8 cellular contexts compared by ENCODE assay signal in the genomic region with DNA sequence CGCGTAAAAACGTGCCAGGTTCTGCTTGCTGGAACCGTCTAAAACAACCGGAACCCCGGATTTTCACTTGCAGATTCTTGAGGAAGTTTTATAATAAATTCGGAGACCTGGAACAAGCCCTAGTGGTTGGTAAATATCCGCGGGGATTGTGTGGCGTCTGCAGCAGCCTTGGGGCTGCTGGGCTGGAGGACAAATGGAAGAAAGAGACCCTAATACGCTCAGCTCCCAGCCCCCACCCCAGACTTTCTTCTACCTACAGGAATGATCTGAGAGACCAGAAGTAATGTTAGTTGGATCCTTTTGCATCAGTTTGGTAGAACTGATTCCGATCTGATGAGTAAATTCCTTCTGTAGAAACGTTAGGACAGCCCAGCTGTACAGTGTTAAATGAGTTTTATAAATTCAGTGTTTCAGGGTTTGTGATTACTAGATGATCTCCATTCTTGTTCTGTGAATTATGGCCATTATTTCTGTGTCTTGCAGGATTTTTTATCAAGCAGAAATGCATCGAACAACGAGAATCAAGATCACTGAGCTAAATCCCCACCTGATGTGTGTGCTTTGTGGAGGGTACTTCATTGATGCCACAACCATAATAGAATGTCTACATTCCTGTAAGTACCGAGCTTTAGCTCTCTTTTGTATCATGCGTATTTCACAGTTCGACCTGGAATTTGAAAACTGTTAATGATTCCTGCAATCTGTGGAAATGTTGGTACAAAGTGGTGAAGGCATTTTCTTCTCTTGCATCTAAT. TPM values are rescaled to one million over a fixed set of nuclear protein-coding genes. Genes with fewer than 3 reads are reported as not detected.
DNase-seq lines count a peak whose midpoint lies in the region; ATAC-seq, FAIRE-seq and TF ChIP-seq lines count a peak whose summit lies in the region.

No MANE protein-coding gene starts in this region.

- CTCF ChIA-PET in activated CD8-positive, alpha-beta memory T cell treated with anti-CD3 and anti-CD28 coated beads, Interleukin-2, amount 10 ng/mL, durations not matched to agents 7 days and 5 days (lab: Charles Lee): interaction anchor here (0.8 kb wide), 1 partner anchor 10 kb away, joined by 4 read pairs; the partner anchor contains the start of gene COMMD3

- intact Hi-C loops in tibial artery (cut with DNase I; ENCODE audit: low total_unique reads): no loop called here

- peaks cover 39% of the 10 kb centered on the region for H3K4me1 Mint-ChIP-seq in activated CD8-positive, alpha-beta memory T cell treated with anti-CD3 and anti-CD28 coated beads, Interleukin-2, amount 10 ng/mL, durations not matched to agents 7 days and 5 days

- no peaks in the 10 kb centered on the region for H3K9me3 ChIP-seq in adipocyte (ENCODE audit: control insufficient read depth, low read length)
- no peaks in the 10 kb centered on the region for H3K9me3 ChIP-seq in liver (ENCODE audit: control insufficient read depth in 4 of 4, low read length in 3 of 4)
- no peaks in the 10 kb centered on the region for H3K9me3 ChIP-seq in tibial artery

- no peak for FAIRE-seq in D721Med (lab: Jason Lieb, UNC)

- H3K4me3 ChIP-seq in adipocyte (ENCODE audit: low read length) (peak overlapping the region; percentile 83), liver (ENCODE audit: low read depth in 1 of 3, low read length in 3 of 3) (peak overlapping the region in 2 of 3 donors; percentile 1 to 91), tibial artery (peak overlapping the region; percentile 53 to 56)

- H3K36me3 Mint-ChIP-seq in activated CD8-positive, alpha-beta memory T cell treated with anti-CD3 and anti-CD28 coated beads, Interleukin-2, amount 10 ng/mL, durations not matched to agents 7 days and 5 days: peaks cover 34% of the 10 kb centered on the region

- TF ChIP-seq RAD21 in liver (IDR thresholded peaks at IDR 0.05): no peak

- H3K27me3 ChIP-seq in adipocyte (replicated peaks; ENCODE audit: control insufficient read depth, insufficient read depth, low read length) (no peaks in the 10 kb centered on the region), liver (ENCODE audit: control insufficient read depth in 4 of 4, insufficient read depth in 4 of 4, low read length in 3 of 4) (no peaks in the 10 kb centered on the region), tibial artery (peaks cover 0 to 4% of the 10 kb centered on the region in 2 donors)

- H3K4me1 ChIP-seq in adipocyte (ENCODE audit: control insufficient read depth, insufficient read depth, low read length) (peaks cover 33% of the 10 kb centered on the region), liver (ENCODE audit: control insufficient read depth in 4 of 4, insufficient read depth in 4 of 4, low read length in 3 of 4) (peaks cover 14 to 38% (median 24%) of the 10 kb centered on the region in 4 donors), tibial artery (peaks cover 0 to 41% (median 28%) of the 10 kb centered on the region in 4 donors)

- H3K36me3 ChIP-seq in adipocyte (ENCODE audit: control insufficient read depth, insufficient read depth, low read length, severe bottlenecking) (peaks cover 37% of the 10 kb centered on the region), liver (ENCODE audit: control insufficient read depth in 4 of 4, insufficient read depth in 3 of 4, low read depth in 1 of 4, low read length in 3 of 4) (peaks cover 3 to 17% (median 13%) of the 10 kb centered on the region in 4 donors), tibial artery (peaks cover 20 to 28% (median 23%) of the 10 kb centered on the region in 3 donors)

- no peak for ATAC-seq in activated CD8-positive, alpha-beta memory T cell treated with anti-CD3 and anti-CD28 coated beads, Interleukin-2, amount 10 ng/mL, durations not matched to agents 7 days and 5 days
- ATAC-seq in HG03342 (IDR thresholded peaks at IDR 0.05; ENCODE audit: unreplicated experiment): no peak

- H3K27ac ChIP-seq in liver (ENCODE audit: low read depth in 1 of 2, low read length in 2 of 2): no peak overlapping the region
- H3K27ac ChIP-seq in tibial artery: peak overlapping the region; percentile 52 to 67

- WGBS in liver: 37% methylated on average over 18 of the region's 18 CpGs

- TF ChIP-seq CTCF in liver (IDR thresholded peaks at IDR 0.05; ENCODE audit: low read depth, low read length, missing input control) (no peak), tibial artery (IDR thresholded peaks at IDR 0.05) (no peak), D721Med (IDR thresholded peaks at IDR 0.05; ENCODE audit: insufficient read depth, missing control alignments) (no peak)

- H3K9ac ChIP-seq in adipocyte (ENCODE audit: low read length) (peak overlapping the region; percentile 69), liver (ENCODE audit: low read depth in 1 of 2, low read length in 2 of 2) (no peak overlapping the region)

- no peak for DNase-seq in activated CD8-positive, alpha-beta memory T cell treated with anti-CD3 and anti-CD28 coated beads, Interleukin-2, amount 10 ng/mL, durations not matched to agents 7 days and 5 days
- no peak for DNase-seq in activated CD8-positive, alpha-beta memory T cell treated with anti-CD3 and anti-CD28 coated beads for 24 hours
- DNase-seq in adipocyte (ENCODE audit: low read depth): no peak
- DNase-seq in tibial artery: no peak
- DNase-seq in dermis blood vessel endothelial cell: no peak
- DNase-seq in D721Med (ENCODE audit: insufficient read length, low spot score): no peak

- no peaks in the 10 kb centered on the region for H3K9me3 Mint-ChIP-seq in activated CD8-positive, alpha-beta memory T cell treated with anti-CD3 and anti-CD28 coated beads, Interleukin-2, amount 10 ng/mL, durations not matched to agents 7 days and 5 days (ENCODE audit: low read depth)

- H3K4me3 Mint-ChIP-seq in activated CD8-positive, alpha-beta memory T cell treated with anti-CD3 and anti-CD28 coated beads, Interleukin-2, amount 10 ng/mL, durations not matched to agents 7 days and 5 days: peak overlapping the region; percentile 73

- peak overlapping the region; percentile 43 for H3K27ac Mint-ChIP-seq in activated CD8-positive, alpha-beta memory T cell treated with anti-CD3 and anti-CD28 coated beads, Interleukin-2, amount 10 ng/mL, durations not matched to agents 7 days and 5 days

- H3K27me3 Mint-ChIP-seq in activated CD8-positive, alpha-beta memory T cell treated with anti-CD3 and anti-CD28 coated beads, Interleukin-2, amount 10 ng/mL, durations not matched to agents 7 days and 5 days: peaks cover 33% of the 10 kb centered on the region

TF ChIP-seq in liver, 16 proteins besides CTCF, POLR2A, EP300 and RAD21:
- no peak for TF ChIP-seq YY1 (IDR thresholded peaks at IDR 0.05)
- TF ChIP-seq GABPA (IDR thresholded peaks at IDR 0.05 in 1 of 2, conservative IDR thresholded peaks at IDR 0.05 in 1 of 2): peak in 1 of 2 donors; percentile 1
- TF ChIP-seq, protein P1, sequence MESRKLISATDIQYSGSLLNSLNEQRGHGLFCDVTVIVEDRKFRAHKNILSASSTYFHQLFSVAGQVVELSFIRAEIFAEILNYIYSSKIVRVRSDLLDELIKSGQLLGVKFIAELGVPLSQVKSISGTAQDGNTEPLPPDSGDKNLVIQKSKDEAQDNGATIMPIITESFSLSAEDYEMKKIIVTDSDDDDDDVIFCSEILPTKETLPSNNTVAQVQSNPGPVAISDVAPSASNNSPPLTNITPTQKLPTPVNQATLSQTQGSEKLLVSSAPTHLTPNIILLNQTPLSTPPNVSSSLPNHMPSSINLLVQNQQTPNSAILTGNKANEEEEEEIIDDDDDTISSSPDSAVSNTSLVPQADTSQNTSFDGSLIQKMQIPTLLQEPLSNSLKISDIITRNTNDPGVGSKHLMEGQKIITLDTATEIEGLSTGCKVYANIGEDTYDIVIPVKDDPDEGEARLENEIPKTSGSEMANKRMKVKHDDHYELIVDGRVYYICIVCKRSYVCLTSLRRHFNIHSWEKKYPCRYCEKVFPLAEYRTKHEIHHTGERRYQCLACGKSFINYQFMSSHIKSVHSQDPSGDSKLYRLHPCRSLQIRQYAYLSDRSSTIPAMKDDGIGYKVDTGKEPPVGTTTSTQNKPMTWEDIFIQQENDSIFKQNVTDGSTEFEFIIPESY (IDR thresholded peaks at IDR 0.05): no peak
- TF ChIP-seq RXRA (IDR thresholded peaks at IDR 0.05): no peak
TF ChIP-seq in liver: peak in this region for 1.

RNA-seq across cellular contexts. Expression of gene BMI1, which starts 5.2 kb away (rescaled TPM):
- total RNA-seq in activated CD8-positive, alpha-beta memory T cell treated with anti-CD3 and anti-CD28 coated beads, Interleukin-2, amount 10 ng/mL, durations not matched to agents 7 days and 5 days: 10 to 100 TPM; 45.9 to 74.6 TPM
- 10 to 100 TPM; 24.6 to 28.7 TPM for total RNA-seq in liver
- polyA plus RNA-seq in liver: 10 to 100 TPM; 13.2 to 14.5 TPM
- 40.1 and 49.4 TPM in 2 replicates for total RNA-seq in dermis blood vessel endothelial cell

RNA-seq across cellular contexts. Expression of gene COMMD3, which starts 9.9 kb away (rescaled TPM):
- total RNA-seq in activated CD8-positive, alpha-beta memory T cell treated with anti-CD3 and anti-CD28 coated beads, Interleukin-2, amount 10 ng/mL, durations not matched to agents 7 days and 5 days: 100 to 1,000 TPM in 1 of 2 experiments, 10 to 100 TPM in 1; 70.6 to 103 TPM
- total RNA-seq in liver: 10 to 100 TPM; 18.3 to 30.8 TPM
- 10 to 100 TPM; 20.9 to 62.0 TPM for polyA plus RNA-seq in liver
- 29.3 and 40.0 TPM in 2 replicates for total RNA-seq in dermis blood vessel endothelial cell

RNA-seq across cellular contexts. Expression of gene SPAG6, which starts 19.2 kb away (rescaled TPM):
- 1 to 10 TPM; 3.7 to 6.0 TPM for total RNA-seq in activated CD8-positive, alpha-beta memory T cell treated with anti-CD3 and anti-CD28 coated beads, Interleukin-2, amount 10 ng/mL, durations not matched to agents 7 days and 5 days
- total RNA-seq in liver (under 1 TPM in 1 of 2 donors, not detected in 1; 0.23 TPM), dermis blood vessel endothelial cell (not detected in 2 replicates)
- not detected for polyA plus RNA-seq in liver

Comparison
In these comparisons a context has a peak if more than half of its experiments do, and no peak if none do; other contexts are left out.
1. H3K27ac ChIP-seq: peak in tibial artery (2 of 2); none in liver (0 of 2).
2. Peak in every context shown above with its lines, with median percentiles within 50 percentile points of each other: H3K4me3 ChIP-seq.